ENCODE assay signal across 18 cellular contexts in genomic region chr21:43596616-43597015, GRCh38.
A peak's percentile ranks its signal among the peaks of the same experiment; 100 is the strongest.
DNase-seq lines count a peak whose midpoint lies in the region; ATAC-seq, FAIRE-seq and TF ChIP-seq lines count a peak whose summit lies in the region.
"Had no signal": no experiment of that assay in that cellular context is flagged by ENCODE, and none has a peak within 500 bp of the region (broad histone marks: within the 10 kb centered on the region; RNA-seq: fewer than 3 reads in every experiment).

No MANE protein-coding gene starts in this region.

- H2BK15ac ChIP-seq in mesendoderm (replicated peaks; ENCODE audit: low read depth), result no peak overlapping the region

- no peak for TF ChIP-seq CTCF in mammary epithelial cell (conservative IDR thresholded peaks at IDR 0.05 in 1 of 2, IDR thresholded peaks at IDR 0.05 in 1 of 2; ENCODE audit: extremely low read depth in 1 of 2, insufficient read depth in 1 of 2, low read depth in 1 of 2, low read length in 2 of 2)
- TF ChIP-seq CTCF in breast epithelium (IDR thresholded peaks at IDR 0.05), result no peak
- TF ChIP-seq CTCF in astrocyte (IDR thresholded peaks at IDR 0.05; ENCODE audit: insufficient read depth, low read depth, low read length), result no peak

- DNase-seq in mammary epithelial cell (no peak), breast epithelium (ENCODE audit: low spot score in 2 of 2) (no peak), astrocyte (ENCODE audit: low read depth) (no peak), mesendoderm (no peak), SJCRH30 (no peak)
- no peak for DNase-seq in effector CD4-positive, alpha-beta T cell
- no peak for DNase-seq in activated CD8-positive, alpha-beta memory T cell treated with anti-CD3 and anti-CD28 coated beads, Interleukin-2, amount 50 U/mL, for 4 hours
- DNase-seq: 8988T; CD8-positive, alpha-beta T cell; DMS79 treated with DMSO at 0.1 percent for 48 hours; NCI-H1436; NCI-H2029 treated with DMSO at 0.1 percent for 48 hours; NCI-H2171 treated with DMSO at 0.1 percent for 48 hours; NCI-H748 treated with DMSO at 0.1 percent for 48 hours; Right ventricle myocardium superior had no signal

- no peaks in the 10 kb centered on the region for H4K20me1 ChIP-seq in mammary epithelial cell (ENCODE audit: insufficient read depth, low read length)
- no peaks in the 10 kb centered on the region for H4K20me1 ChIP-seq in astrocyte (ENCODE audit: insufficient read depth, low read length)
- H4K20me1 ChIP-seq: BLaER1 had no signal

- no peaks in the 10 kb centered on the region for H3K79me2 ChIP-seq in mammary epithelial cell (ENCODE audit: insufficient read depth, low read length)
- no peaks in the 10 kb centered on the region for H3K79me2 ChIP-seq in astrocyte (ENCODE audit: insufficient read depth, low read length)
- no peaks in the 10 kb centered on the region for H3K79me2 ChIP-seq in mesendoderm (ENCODE audit: control insufficient read depth, insufficient read depth, low read length)

- FAIRE-seq in astrocyte (lab: Jason Lieb, UNC), result no peak

- no peak overlapping the region for H2AK5ac ChIP-seq in mesendoderm (ENCODE audit: low read length)

- no peaks in the 10 kb centered on the region for H3K27me3 Mint-ChIP-seq in astrocyte (ENCODE audit: low read depth, unreplicated experiment)

- H3K9me3 ChIP-seq in mammary epithelial cell (replicated peaks; ENCODE audit: insufficient read depth, low read length), result no peaks in the 10 kb centered on the region
- H3K9me3 ChIP-seq in breast epithelium, result no peaks in the 10 kb centered on the region
- no peaks in the 10 kb centered on the region for H3K9me3 ChIP-seq in astrocyte (ENCODE audit: insufficient read depth, low read depth, low read length)
- no peaks in the 10 kb centered on the region for H3K9me3 ChIP-seq in SJCRH30 (replicated peaks)
- H3K9me3 ChIP-seq: BLaER1 had no signal

- H3K18ac ChIP-seq in mesendoderm (ENCODE audit: low read length), result no peak overlapping the region

- 96% methylated on average over 2 of the region's 5 CpGs for WGBS in mammary epithelial cell (ENCODE audit: low coverage, missing lambda C conversion rate)
- WGBS in mesendoderm (ENCODE audit: extremely low coverage, insufficient coverage, low lambda C conversion rate), result no CpG with 5 or more reads among the region's 5 CpGs

- no peak overlapping the region for H3K4ac ChIP-seq in mesendoderm (ENCODE audit: low read depth, low read length)

- no TSS peak for BruUV-seq in mammary epithelial cell (replicated peaks; lab: Mats Ljungman, UMichigan)

- no peak for ATAC-seq in HG03378 (IDR thresholded peaks at IDR 0.05; ENCODE audit: unreplicated experiment)
- ATAC-seq: CD8-positive, alpha-beta T cell had no signal

- H3K36me3 ChIP-seq in mammary epithelial cell (ENCODE audit: insufficient read depth, low read length), result no peaks in the 10 kb centered on the region
- no peaks in the 10 kb centered on the region for H3K36me3 ChIP-seq in breast epithelium
- H3K36me3 ChIP-seq in astrocyte (ENCODE audit: insufficient read depth, low read length), result no peaks in the 10 kb centered on the region
- no peaks in the 10 kb centered on the region for H3K36me3 ChIP-seq in mesendoderm (ENCODE audit: control insufficient read depth, insufficient read depth, low read length)
- H3K36me3 ChIP-seq in SJCRH30, result no peaks in the 10 kb centered on the region
- H3K36me3 ChIP-seq: BLaER1 had no signal

- H4K8ac ChIP-seq in mesendoderm (ENCODE audit: low read depth, low read length), result no peak overlapping the region

- H3K9ac ChIP-seq in mammary epithelial cell (ENCODE audit: insufficient read depth, low read length), result no peak overlapping the region
- peak overlapping the region; percentile 35 for H3K9ac ChIP-seq in astrocyte (ENCODE audit: low read length)
- H3K9ac ChIP-seq in mesendoderm (ENCODE audit: low read length), result no peak overlapping the region
- H3K9ac ChIP-seq: BLaER1, KMS-11 had no signal

- CTCF ChIA-PET in mammary epithelial cell (lab: Charles Lee; ENCODE audit: low non-redundant PET), result no interaction called here

- no peak overlapping the region for H3K27ac Mint-ChIP-seq in astrocyte (ENCODE audit: unreplicated experiment)
- H3K27ac Mint-ChIP-seq: CD8-positive, alpha-beta T cell had no signal

- peaks cover 47% of the 10 kb centered on the region for H3K4me1 ChIP-seq in mammary epithelial cell (ENCODE audit: insufficient read depth, low read length)
- no peaks in the 10 kb centered on the region for H3K4me1 ChIP-seq in breast epithelium
- H3K4me1 ChIP-seq in astrocyte (ENCODE audit: insufficient read depth, low read length), result peaks cover 48% of the 10 kb centered on the region
- no peaks in the 10 kb centered on the region for H3K4me1 ChIP-seq in mesendoderm (ENCODE audit: control insufficient read depth, low read depth, low read length)
- peaks cover 40% of the 10 kb centered on the region for H3K4me1 ChIP-seq in SJCRH30

- no peak for TF ChIP-seq POLR2A in breast epithelium (IDR thresholded peaks at IDR 0.05)

- H2AFZ ChIP-seq in mammary epithelial cell (ENCODE audit: low read depth, low read length) (no peak overlapping the region), astrocyte (ENCODE audit: low read depth, low read length) (no peak overlapping the region)

- no peak overlapping the region for H3K4me3 ChIP-seq in mammary epithelial cell (replicated peaks in 1 of 3; ENCODE audit: insufficient read depth in 1 of 3, low read depth in 2 of 3, low read length in 3 of 3)
- H3K4me3 ChIP-seq in breast epithelium, result no peak overlapping the region
- no peak overlapping the region for H3K4me3 ChIP-seq in astrocyte (ENCODE audit: insufficient read depth, low read depth, low read length)
- no peak overlapping the region for H3K4me3 ChIP-seq in mesendoderm (ENCODE audit: low read length)
- H3K4me3 ChIP-seq in SJCRH30, result no peak overlapping the region
- H3K4me3 ChIP-seq: BLaER1 had no signal

- no peak overlapping the region for H3K23ac ChIP-seq in mesendoderm (ENCODE audit: low read length)

- no peaks in the 10 kb centered on the region for H3K79me1 ChIP-seq in mesendoderm (ENCODE audit: low read length)

- in situ Hi-C loops in mammary epithelial cell (cut with MboI; ENCODE audit: low sequenced_read_pairs in 2 of 2), result no loop called here

- H3K4me2 ChIP-seq in mammary epithelial cell (ENCODE audit: insufficient read depth, low read depth, low read length) (peak overlapping the region; percentile 11), astrocyte (ENCODE audit: low read length) (peak overlapping the region; percentile 18), mesendoderm (ENCODE audit: low read length) (no peak overlapping the region)
- H3K4me2 ChIP-seq: BLaER1, KMS-11 had no signal

- no peak overlapping the region for H2BK5ac ChIP-seq in mesendoderm (ENCODE audit: low read length)

- peak overlapping the region; percentile 76 for H3K27ac ChIP-seq in mammary epithelial cell (ENCODE audit: insufficient read depth, low read depth, low read length)
- no peak overlapping the region for H3K27ac ChIP-seq in breast epithelium
- peak overlapping the region; percentile 93 for H3K27ac ChIP-seq in astrocyte (ENCODE audit: low read depth, low read length)
- H3K27ac ChIP-seq in mesendoderm (ENCODE audit: low read depth, low read length), result no peak overlapping the region
- H3K27ac ChIP-seq in SJCRH30, result no peak overlapping the region
- H3K27ac ChIP-seq: BLaER1, KMS-11 had no signal

- H3K27me3 ChIP-seq in mammary epithelial cell (ENCODE audit: insufficient read depth, low read length) (no peaks in the 10 kb centered on the region), breast epithelium (no peaks in the 10 kb centered on the region), astrocyte (ENCODE audit: insufficient read depth, low read length) (no peaks in the 10 kb centered on the region), mesendoderm (ENCODE audit: insufficient read depth, low read length, poor library complexity) (no peaks in the 10 kb centered on the region), SJCRH30 (no peaks in the 10 kb centered on the region)
- H3K27me3 ChIP-seq: BLaER1 had no signal

- H2BK120ac ChIP-seq in mesendoderm (ENCODE audit: low read depth, low read length), result no peak overlapping the region

- no peaks in the 10 kb centered on the region for H3K9me3 Mint-ChIP-seq in astrocyte (ENCODE audit: unreplicated experiment)
- H3K9me3 Mint-ChIP-seq: CD8-positive, alpha-beta T cell had no signal

- dilution Hi-C loops in mammary epithelial cell (cut with HindIII; ENCODE audit: low sequenced_read_pairs), result no loop called here

- peaks cover 68% of the 10 kb centered on the region for H3K4me1 Mint-ChIP-seq in astrocyte (ENCODE audit: low read depth, unreplicated experiment)

- H3K4me3 Mint-ChIP-seq in astrocyte (ENCODE audit: unreplicated experiment), result no peak overlapping the region
- H3K4me3 Mint-ChIP-seq: CD8-positive, alpha-beta T cell had no signal

- H4K5ac ChIP-seq in mesendoderm (ENCODE audit: low read length), result no peak overlapping the region

- intact Hi-C loops in mammary epithelial cell (cut with micrococcal nuclease) (no loop called here), breast epithelium (cut with DNase I; ENCODE audit: low total_unique reads) (loop anchor here (2.0 kb wide), 1 partner anchor 14 kb away; no protein-coding TSS in a partner anchor)

- peaks cover 5% of the 10 kb centered on the region for H3K36me3 Mint-ChIP-seq in astrocyte (ENCODE audit: low read depth, unreplicated experiment)
- H3K36me3 Mint-ChIP-seq: CD8-positive, alpha-beta T cell had no signal

- peak overlapping the region; percentile 13 for H3K56ac ChIP-seq in mesendoderm (ENCODE audit: low read length)

Comparison
In these comparisons a context has a peak if more than half of its experiments do, and no peak if none do; other contexts are left out.
1. H3K27ac ChIP-seq: peak in mammary epithelial cell (single experiment) and astrocyte (single experiment); none in breast epithelium (0 of 2), mesendoderm (single experiment) and SJCRH30 (single experiment).